29 cellular contexts compared by ENCODE assay signal in the genomic region with DNA sequence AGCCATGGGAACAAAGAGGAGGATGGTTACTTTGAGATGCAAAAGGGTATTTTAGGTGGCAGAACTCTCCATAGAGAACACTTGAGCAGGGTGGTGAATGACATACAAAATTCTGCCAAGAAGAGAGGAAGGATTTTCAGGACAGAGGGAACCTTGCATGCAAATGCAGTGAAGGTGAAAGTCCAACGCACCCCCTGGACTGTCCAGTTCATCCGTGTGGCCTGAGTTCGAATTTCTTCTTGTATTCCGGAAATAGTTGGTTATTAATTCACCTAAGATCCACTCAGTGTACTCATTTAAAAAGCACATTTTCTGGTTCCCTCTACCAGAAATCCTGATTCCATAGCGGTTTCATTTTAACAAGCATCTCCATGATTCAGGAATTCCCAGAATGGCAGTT. TPM values are rescaled to one million over a fixed set of nuclear protein-coding genes. Genes with fewer than 3 reads are reported as not detected.
"Had no signal": no experiment of that assay in that cellular context is flagged by ENCODE, and none has a peak within 500 bp of the region (broad histone marks: within the 10 kb centered on the region; RNA-seq: fewer than 3 reads in every experiment).

No MANE protein-coding gene starts in this region.

- ATAC-seq: natural killer cell; psoas muscle; right cardiac atrium; sciatic nerve; stimulated activated memory B cell treated with anti-CD40 and anti-IgM and Interleukin-4, amounts not matched to agents 10 μg/mL and 1 μg/mL and 100 μg/mL, for 72 hours; stimulated activated naive CD8-positive, alpha-beta T cell treated with anti-CD3 and anti-CD28 coated beads, Interleukin-15, amount 100 ng/mL, for 72 hours; stimulated activated naive CD8-positive, alpha-beta T cell treated with anti-CD3 and anti-CD28 coated beads, Interleukin-15, Interleukin-2, amounts not matched to agents 100 U/mL and 50 U/mL, for 24 hours had no signal

- H2AFZ ChIP-seq: neural progenitor cell, parathyroid adenoma had no signal

- H3K27ac ChIP-seq: neural progenitor cell, ovary, parathyroid adenoma, psoas muscle, skin epidermis, spleen, thoracic aorta, thyroid gland, upper lobe of left lung, vagina had no signal

- H3K9ac ChIP-seq: neural progenitor cell, parathyroid adenoma had no signal

- H3K79me2 ChIP-seq: parathyroid adenoma had no signal

- H3K4me2 ChIP-seq: neural progenitor cell, smooth muscle cell had no signal

- H3K36me3 ChIP-seq: neural progenitor cell, ovary, spleen, thyroid gland, upper lobe of left lung, vagina had no signal

- DNase-seq: natural killer cell; occipital lobe; ovary; posterior cingulate gyrus; psoas muscle; right cardiac atrium; spleen; stimulated activated CD4-positive, alpha-beta T cell treated with anti-CD3 and anti-CD28 coated beads, Interleukin-12 subunit alpha, Interleukin-12 subunit beta, amount 100 ng/mL, for 4 hours; stimulated activated CD4-positive, alpha-beta T cell treated with anti-CD3 and anti-CD28 coated beads, Interleukin-1b, Interleukin-23, amount 100 ng/mL, for 48 hours; stimulated activated CD4-positive, alpha-beta T cell treated with anti-CD3 and anti-CD28 coated beads, Interleukin-4, amount 100 ng/mL, for 1 hour; stimulated activated CD4-positive, alpha-beta T cell treated with anti-CD3 and anti-CD28 coated beads, Interleukin-4, amount 100 ng/mL, for 4 hours; stimulated activated CD8-positive, alpha-beta memory T cell treated with anti-CD3 and anti-CD28 coated beads, Interleukin-4, amount 100 ng/mL, for 48 hours; stimulated activated naive CD4-positive, alpha-beta T cell; stimulated activated naive CD8-positive, alpha-beta T cell treated with anti-CD3 and anti-CD28 coated beads, Interleukin-15, amount 100 ng/mL, for 72 hours; stimulated activated naive CD8-positive, alpha-beta T cell treated with anti-CD3 and anti-CD28 coated beads, Interleukin-15, Interleukin-2, amounts not matched to agents 100 U/mL and 50 U/mL, for 24 hours; thyroid gland; trophoblast cell; upper lobe of left lung had no signal

- H3K27me3 ChIP-seq: ovary, thyroid gland, tibial nerve, upper lobe of left lung, vagina had no signal

- FAIRE-seq: urothelium cell line had no signal

- H3K4me1 ChIP-seq: neural progenitor cell, parathyroid adenoma, psoas muscle, thyroid gland, vagina had no signal

- H3K4me3 ChIP-seq: neural progenitor cell, ovary, psoas muscle, skin epidermis, smooth muscle cell, spleen, thoracic aorta, thyroid gland, tibial nerve, upper lobe of left lung, vagina had no signal

- H3K9me3 ChIP-seq: ovary, psoas muscle, spleen, thoracic aorta, thyroid gland, tibial nerve, upper lobe of left lung, vagina had no signal

RNA-seq across cellular contexts. Expression of gene AOX1, which starts 5.5 kb away (rescaled TPM):
- total RNA-seq: natural killer cell had no signal
- polyA plus RNA-seq: neural cell, smooth muscle cell had no signal
